ENCODE assay signal across 24 cellular contexts in genomic region chr5:138549414-138549813, GRCh38.
"Had no signal": no experiment of that assay in that cellular context is flagged by ENCODE, and none has a peak within 500 bp of the region (broad histone marks: within the 10 kb centered on the region; RNA-seq: fewer than 3 reads in every experiment).

No MANE protein-coding gene starts in this region.

- H3K9me3 Mint-ChIP-seq: effector memory CD8-positive, alpha-beta T cell; memory B cell; mesothelial cell of epicardium; naive B cell; natural killer cell treated with Interleukin-12 subunit alpha and Interleukin-12 subunit beta and Interleukin-15 and Interleukin-18, amount 100 ng/mL, for 72 hours; neural crest cell; stimulated activated naive B cell treated with anti-CD40 and anti-IgM and Interleukin-4, amounts not matched to agents 10 μg/mL and 1 μg/mL and 100 μg/mL, for 72 hours; type B pancreatic cell had no signal

- H3K36me3 Mint-ChIP-seq: naive B cell had no signal

- H3K4me3 Mint-ChIP-seq: effector memory CD8-positive, alpha-beta T cell; memory B cell; mesothelial cell of epicardium; naive B cell; natural killer cell treated with Interleukin-12 subunit alpha and Interleukin-12 subunit beta and Interleukin-15 and Interleukin-18, amount 100 ng/mL, for 72 hours; neural crest cell; stimulated activated naive B cell treated with anti-CD40 and anti-IgM and Interleukin-4, amounts not matched to agents 10 μg/mL and 1 μg/mL and 100 μg/mL, for 72 hours; type B pancreatic cell had no signal

- H3K9me3 ChIP-seq: esophagus squamous epithelium, mucosa of descending colon, neutrophil, right lobe of liver, stomach, thyroid gland had no signal

- H3K27me3 Mint-ChIP-seq: effector memory CD8-positive, alpha-beta T cell; memory B cell; naive B cell; natural killer cell treated with Interleukin-12 subunit alpha and Interleukin-12 subunit beta and Interleukin-15 and Interleukin-18, amount 100 ng/mL, for 72 hours; progenitor cell of endocrine pancreas; stimulated activated naive B cell treated with anti-CD40 and anti-IgM and Interleukin-4, amounts not matched to agents 10 μg/mL and 1 μg/mL and 100 μg/mL, for 72 hours; type B pancreatic cell had no signal

- H3K4me3 ChIP-seq: esophagus squamous epithelium, lung, mucosa of descending colon, right lobe of liver, stomach, thyroid gland had no signal

- H3K9ac ChIP-seq: parathyroid adenoma had no signal

- ATAC-seq: effector memory CD8-positive, alpha-beta T cell; left lobe of liver; mucosa of descending colon; natural killer cell treated with Interleukin-12 subunit alpha and Interleukin-12 subunit beta and Interleukin-15 and Interleukin-18, amount 100 ng/mL, for 72 hours; right lobe of liver; stimulated activated naive B cell treated with anti-CD40 and anti-IgM and Interleukin-4, amounts not matched to agents 10 μg/mL and 1 μg/mL and 100 μg/mL, for 72 hours had no signal

- DNase-seq: cortex of kidney; effector memory CD8-positive, alpha-beta T cell; erythroblast; esophagus squamous epithelium; foreskin melanocyte; mucosa of descending colon; naive B cell; right lobe of liver; small intestine; stimulated activated CD4-positive, alpha-beta T cell treated with anti-CD3 and anti-CD28 coated beads, Interleukin-15, amount 100 ng/mL, for 24 hours; stimulated activated CD4-positive, alpha-beta T cell treated with anti-CD3 and anti-CD28 coated beads, Interleukin-2, amount 100 ng/mL, for 48 hours; stimulated activated naive B cell treated with anti-CD40 and anti-IgM and Interleukin-4, amounts not matched to agents 10 μg/mL and 1 μg/mL and 100 μg/mL, for 72 hours; stomach; thyroid gland had no signal

- H3K27me3 ChIP-seq: esophagus squamous epithelium, neutrophil, right lobe of liver, stomach, thyroid gland had no signal

- H2AFZ ChIP-seq: parathyroid adenoma had no signal

- H3K27ac ChIP-seq: esophagus squamous epithelium, neutrophil, parathyroid adenoma, right lobe of liver, stomach, thyroid gland had no signal

- H3K27ac Mint-ChIP-seq: memory B cell; mesothelial cell of epicardium; stimulated activated naive B cell treated with anti-CD40 and anti-IgM and Interleukin-4, amounts not matched to agents 10 μg/mL and 1 μg/mL and 100 μg/mL, for 72 hours; type B pancreatic cell had no signal
